ENCODE assay signal across 16 cellular contexts in the genomic region with DNA sequence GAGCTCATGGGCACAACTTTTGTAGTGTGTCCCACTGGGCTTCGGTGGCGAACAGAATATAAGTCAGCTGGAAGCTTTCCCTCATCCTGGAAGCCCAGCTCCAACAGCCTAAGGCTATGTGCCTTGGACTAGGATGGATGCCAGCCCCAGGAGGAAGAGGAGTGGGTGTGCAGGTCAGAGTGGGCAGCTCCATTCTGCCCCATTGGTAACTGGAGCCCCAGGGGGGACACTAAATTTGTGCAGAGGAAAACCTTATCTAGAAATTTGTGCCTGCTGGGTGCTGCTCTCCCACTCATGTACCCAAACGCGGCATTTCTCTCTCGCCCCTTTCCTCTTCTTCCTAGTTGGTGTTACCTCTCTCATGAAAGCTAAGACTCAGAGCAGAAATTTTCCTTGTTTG.
DNase-seq lines count a peak whose midpoint lies in the region; ATAC-seq, FAIRE-seq and TF ChIP-seq lines count a peak whose summit lies in the region.
"Had no signal": no experiment of that assay in that cellular context is flagged by ENCODE, and none has a peak within 500 bp of the region (broad histone marks: within the 10 kb centered on the region; RNA-seq: fewer than 3 reads in every experiment).

No MANE protein-coding gene starts in this region.

- H3K23me2 ChIP-seq in H1 (ENCODE audit: low read depth, low read length) = no peaks in the 10 kb centered on the region

- no peak for FAIRE-seq in H1 (lab: Jason Lieb, UNC)
- FAIRE-seq: A549, H54 had no signal

- no peak for TF ChIP-seq EP300 in H1 (IDR thresholded peaks at IDR 0.05; ENCODE audit: borderline replicate concordance in 1 of 2, low read depth in 2 of 2, low read length in 2 of 2)

- H3K36me3 ChIP-seq in HEK293 (ENCODE audit: control insufficient read depth in 2 of 2, insufficient read depth in 1 of 2, low read length in 2 of 2) (no peaks in the 10 kb centered on the region), H1 (ENCODE audit: control insufficient read depth in 2 of 4, insufficient read depth in 4 of 4, low read length in 3 of 4) (no peaks in the 10 kb centered on the region; a peak in 1 of 8 replicates), osteoblast (ENCODE audit: insufficient read depth, low read length) (no peaks in the 10 kb centered on the region)
- H3K36me3 ChIP-seq: BLaER1 treated with 17β-estradiol and CSF1 and Interleukin-3, amounts not matched to agents 10 nM and 100 nM had no signal

- 91% methylated on average over 5 of the region's 5 CpGs; no CpG with 5 or more reads in 1 of the 2 experiments for WGBS in H1 (ENCODE audit: extremely low coverage in 1 of 2, insufficient coverage in 1 of 2, insufficient read length in 1 of 2, insufficient replicate concordance in 2 of 2, low coverage in 1 of 2, low lambda C conversion rate in 2 of 2, missing lambda C conversion rate in 1 of 2), 2 experiments

- no peak overlapping the region for H4K5ac ChIP-seq in H1 (ENCODE audit: insufficient read length, low read depth, low read length)

- H2BK15ac ChIP-seq in H1 (ENCODE audit: low read length) = no peak overlapping the region

- H3K4me2 ChIP-seq in H1 (ENCODE audit: insufficient read depth in 1 of 2, low read depth in 2 of 2, low read length in 2 of 2) (no peak overlapping the region), osteoblast (ENCODE audit: insufficient read depth, low read length) (peak overlapping the region; percentile 69)
- H3K4me2 ChIP-seq: A549; BLaER1 treated with 17β-estradiol and CSF1 and Interleukin-3, amounts not matched to agents 10 nM and 100 nM had no signal

- no peaks in the 10 kb centered on the region for H3K79me1 ChIP-seq in H1 (ENCODE audit: low read depth, low read length)

- DNase-seq in RWPE1 (ENCODE audit: low spot score) (no peak), H1 (ENCODE audit: low read depth in 1 of 2, low spot score in 2 of 2) (no peak), osteoblast (ENCODE audit: insufficient read length, low spot score, missing footprints) (no peak), NCI-H1417 (lab: John Stamatoyannopoulos, UW) (no peak), NCI-H1092 (lab: John Stamatoyannopoulos, UW) (no peak)
- DNase-seq: AML-193; Calu3; CD4-positive, CD25-positive, alpha-beta regulatory T cell; DMS 273 treated with DMSO at 0.1 percent for 48 hours had no signal

- H3K9me3 ChIP-seq in HEK293 (ENCODE audit: control insufficient read depth, insufficient read depth, low read depth, low read length) (no peaks in the 10 kb centered on the region), H1 (ENCODE audit: insufficient read depth in 2 of 2, low read depth in 1 of 2, low read length in 1 of 2) (no peaks in the 10 kb centered on the region), osteoblast (ENCODE audit: low read depth, low read length) (no peaks in the 10 kb centered on the region)
- H3K9me3 ChIP-seq: A549; BLaER1 treated with 17β-estradiol and CSF1 and Interleukin-3, amounts not matched to agents 10 nM and 100 nM had no signal

- H3K14ac ChIP-seq in H1 (ENCODE audit: insufficient read length) = no peak overlapping the region

- TF ChIP-seq CTCF in HEK293 (tag by site-specific recombination; IDR thresholded peaks at IDR 0.05) = no peak
- TF ChIP-seq CTCF in RWPE1 (conservative IDR thresholded peaks at IDR 0.05; ENCODE audit: low read depth) = no peak
- TF ChIP-seq CTCF in H1 (IDR thresholded peaks at IDR 0.05; ENCODE audit: control extremely low read depth in 1 of 3, insufficient read depth in 1 of 3, low read depth in 1 of 3, low read length in 3 of 3) = no peak
- no peak for TF ChIP-seq CTCF in osteoblast (IDR thresholded peaks at IDR 0.05; ENCODE audit: extremely low read depth, low read depth, low read length)

- H4K8ac ChIP-seq in H1 (ENCODE audit: extremely low read depth, insufficient read depth, low read length) = no peak overlapping the region

- no peaks in the 10 kb centered on the region for H3K79me2 ChIP-seq in H1 (ENCODE audit: control insufficient read depth in 1 of 2, insufficient read depth in 2 of 2, low read length in 2 of 2)
- no peaks in the 10 kb centered on the region for H3K79me2 ChIP-seq in osteoblast (ENCODE audit: insufficient read depth, low read length)

- H3K4me3 ChIP-seq in HEK293 (ENCODE audit: low read depth, low read length) = no peak overlapping the region
- H3K4me3 ChIP-seq in H1 (ENCODE audit: extremely low read depth in 1 of 4, insufficient read depth in 2 of 4, low read depth in 3 of 4, low read length in 4 of 4) = no peak overlapping the region
- H3K4me3 ChIP-seq in osteoblast (ENCODE audit: insufficient read depth, low read length) = no peak overlapping the region
- H3K4me3 ChIP-seq: A549; BLaER1 treated with 17β-estradiol and CSF1 and Interleukin-3, amounts not matched to agents 10 nM and 100 nM had no signal

- no peak overlapping the region for H3K23ac ChIP-seq in H1 (ENCODE audit: insufficient read length)

- CTCF ChIA-PET in HEK293 (lab: Yijun Ruan, JAX) = interaction anchor here (0.5 to 0.7 kb wide), 2 partner anchors 9 to 20 kb away, joined by 3 read pairs; no protein-coding TSS in a partner anchor
- CTCF ChIA-PET in RWPE1 (lab: Yijun Ruan, JAX) = interaction anchor here (0.7 kb wide), 1 partner anchor 63 kb away, joined by 3 read pairs; no protein-coding TSS in a partner anchor
- CTCF ChIA-PET in H1 (lab: Charles Lee; ENCODE audit: partially characterized antibody) = interaction anchor here (1.0 to 1.8 kb wide), 3 partner anchors 9 to 457 kb away, joined by 3 to 6 read pairs (median 3); no protein-coding TSS in a partner anchor

- no peak for ATAC-seq in GM18868 (IDR thresholded peaks at IDR 0.05; ENCODE audit: unreplicated experiment)
- ATAC-seq: A549, HCT116 had no signal

- H4K91ac ChIP-seq in H1 (replicated peaks; ENCODE audit: insufficient read length, low read length) = no peak overlapping the region

- H2BK120ac ChIP-seq in H1 (replicated peaks; ENCODE audit: low read depth, low read length) = no peak overlapping the region

- H3K9ac ChIP-seq in H1 (replicated peaks in 1 of 4; ENCODE audit: extremely low read depth in 1 of 4, low read depth in 3 of 4, low read length in 3 of 4) = no peak overlapping the region
- H3K9ac ChIP-seq: BLaER1 treated with 17β-estradiol and CSF1 and Interleukin-3, amounts not matched to agents 10 nM and 100 nM had no signal

- H3K4me1 ChIP-seq in HEK293 (ENCODE audit: control insufficient read depth, insufficient read depth, low read length) = no peaks in the 10 kb centered on the region
- H3K4me1 ChIP-seq in H1 (replicated peaks in 1 of 4; ENCODE audit: control insufficient read depth in 3 of 4, insufficient read depth in 4 of 4, low read length in 3 of 4) = no peaks in the 10 kb centered on the region
- peaks cover 18% of the 10 kb centered on the region for H3K4me1 ChIP-seq in osteoblast (ENCODE audit: insufficient read depth, low read length)
- H3K4me1 ChIP-seq: A549; BLaER1 treated with 17β-estradiol and CSF1 and Interleukin-3, amounts not matched to agents 10 nM and 100 nM had no signal

- H2BK5ac ChIP-seq in H1 (ENCODE audit: low read depth, low read length) = no peak overlapping the region

- H2BK12ac ChIP-seq in H1 (ENCODE audit: low read depth, low read length) = no peak overlapping the region

- 0 out of 2 replicates have a peak overlapping the region, but pooled peaks have one; percentile 70 for H2AFZ ChIP-seq in H1 (ENCODE audit: low read length)
- H2AFZ ChIP-seq in osteoblast (ENCODE audit: low read length) = no peak overlapping the region

- H2AK5ac ChIP-seq in H1 (ENCODE audit: low read depth, low read length) = no peak overlapping the region

- H2BK20ac ChIP-seq in H1 (ENCODE audit: low read length) = no peak overlapping the region

- H3K27ac ChIP-seq in HEK293 (ENCODE audit: extremely low read depth, low read depth, low read length) (no peak overlapping the region), RWPE1 (peak overlapping the region; percentile 68), H1 (ENCODE audit: low read depth, low read length) (no peak overlapping the region), osteoblast (ENCODE audit: low read depth, low read length) (no peak overlapping the region)
- H3K27ac ChIP-seq: A549; BLaER1 treated with 17β-estradiol and CSF1 and Interleukin-3, amounts not matched to agents 10 nM and 100 nM; HL-60 had no signal

- H4K20me1 ChIP-seq in H1 (replicated peaks in 1 of 2; ENCODE audit: control insufficient read depth in 1 of 2, insufficient read depth in 2 of 2, low read length in 2 of 2) (no peaks in the 10 kb centered on the region), osteoblast (ENCODE audit: insufficient read depth, low read length) (no peaks in the 10 kb centered on the region)
- H4K20me1 ChIP-seq: BLaER1 treated with 17β-estradiol and CSF1 and Interleukin-3, amounts not matched to agents 10 nM and 100 nM had no signal

- H3K27me3 ChIP-seq in H1 (replicated peaks in 1 of 4; ENCODE audit: control insufficient read depth in 3 of 4, extremely low read depth in 1 of 4, insufficient read depth in 3 of 4, low read length in 3 of 4) (no peaks in the 10 kb centered on the region), osteoblast (ENCODE audit: insufficient read depth, low read length) (no peaks in the 10 kb centered on the region)
- H3K27me3 ChIP-seq: BLaER1 treated with 17β-estradiol and CSF1 and Interleukin-3, amounts not matched to agents 10 nM and 100 nM had no signal

- H3K4ac ChIP-seq in H1 (replicated peaks; ENCODE audit: insufficient read length, low read depth, low read length) = no peak overlapping the region

- no peak overlapping the region for H3K56ac ChIP-seq in H1 (replicated peaks; ENCODE audit: insufficient read length, low read depth, low read length)

- no peak for TF ChIP-seq RAD21 in H1 (IDR thresholded peaks at IDR 0.05 in 1 of 2, conservative IDR thresholded peaks at IDR 0.05 in 1 of 2; ENCODE audit: low read depth in 2 of 2, low read length in 2 of 2)

- POLR2A ChIA-PET in HEK293 (lab: Yijun Ruan, JAX) = interaction anchor here (0.6 kb wide), 1 partner anchor 15 kb away, joined by 6 read pairs; no protein-coding TSS in a partner anchor
- POLR2A ChIA-PET in RWPE1 (lab: Yijun Ruan, JAX; ENCODE audit: low non-redundant PET) = no interaction called here
- POLR2A ChIA-PET in H1 (lab: Charles Lee; ENCODE audit: partially characterized antibody) = interaction anchor here (0.5 kb wide), 1 partner anchor 11 kb away, joined by 3 read pairs; no protein-coding TSS in a partner anchor

- H3K18ac ChIP-seq in H1 (ENCODE audit: extremely low read depth, low read length) = no peak overlapping the region

- TF ChIP-seq POLR2A in H1 (IDR thresholded peaks at IDR 0.05; ENCODE audit: control extremely low read depth in 1 of 2, low read depth in 2 of 2, low read length in 2 of 2) = no peak

TF ChIP-seq in HEK293, 187 proteins besides CTCF, POLR2A, EP300 and RAD21 (continues in another document):
- TF ChIP-seq ZFHX2 (tag by site-specific recombination; conservative IDR thresholded peaks at IDR 0.05) = peak; percentile 53
- peak; percentile 62 for TF ChIP-seq EGR2 (tag by site-specific recombination; IDR thresholded peaks at IDR 0.05; ENCODE audit: low read depth)

TF ChIP-seq in H1, 55 proteins besides CTCF, POLR2A, EP300 and RAD21 (continues in another document):
- TF ChIP-seq KDM1A (IDR thresholded peaks at IDR 0.05; ENCODE audit: borderline replicate concordance, low read length) = no peak
- no peak for TF ChIP-seq CHD2 (IDR thresholded peaks at IDR 0.05; ENCODE audit: low read length)
- no peak for TF ChIP-seq TAF1 (IDR thresholded peaks at IDR 0.05; ENCODE audit: low read depth, low read length)
- TF ChIP-seq NANOG (IDR thresholded peaks at IDR 0.05; ENCODE audit: insufficient read depth, low read depth, low read length, poor library complexity, severe bottlenecking) = no peak
